15 cellular contexts compared by ENCODE assay signal in the genomic region with DNA sequence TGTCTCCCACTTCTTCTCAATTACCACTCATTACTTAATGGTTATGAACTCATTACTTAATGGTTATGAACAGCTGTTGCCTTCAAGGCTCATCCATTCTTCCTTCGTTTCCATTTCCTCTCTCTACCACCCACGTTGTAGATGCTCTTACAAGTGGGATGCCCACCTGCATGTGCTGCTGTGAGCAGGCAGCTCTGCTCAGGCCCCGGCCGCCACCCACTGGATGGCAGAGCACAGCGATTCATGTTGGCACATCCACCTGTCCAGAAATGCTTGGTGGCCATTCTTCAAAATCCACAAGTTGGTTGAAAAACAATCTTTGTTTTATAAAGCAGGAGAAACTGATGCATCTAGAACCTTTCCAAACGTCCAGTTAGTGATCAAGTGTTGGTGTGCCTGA.
"Had no signal": no experiment of that assay in that cellular context is flagged by ENCODE, and none has a peak within 500 bp of the region (broad histone marks: within the 10 kb centered on the region; RNA-seq: fewer than 3 reads in every experiment).

No MANE protein-coding gene starts in this region.

- H3K4me1 ChIP-seq: SJSA1 had no signal

- H3K4me3 ChIP-seq: psoas muscle, right lobe of liver, SJSA1, thoracic aorta had no signal

- H3K9me3 ChIP-seq: psoas muscle, right lobe of liver, SJSA1, thoracic aorta had no signal

- H3K27ac ChIP-seq: foreskin keratinocyte, psoas muscle, right lobe of liver, SJSA1, thoracic aorta, WERI-Rb-1 had no signal

- ATAC-seq: effector memory CD8-positive, alpha-beta T cell; foreskin keratinocyte; psoas muscle; right lobe of liver had no signal

- H3K27me3 ChIP-seq: foreskin keratinocyte, right lobe of liver, SJSA1 had no signal

- H3K4me3 Mint-ChIP-seq: activated naive CD8-positive, alpha-beta T cell treated with anti-CD3 and anti-CD28 coated beads, Interleukin-2, amount 10 ng/mL, durations not matched to agents 7 days and 5 days; brain; dendritic cell treated with granulocyte-macrophage colony-stimulating factor and Interleukin-4, amounts not matched to agents 40 ng/mL and 50 ng/mL, for 4 days; effector memory CD8-positive, alpha-beta T cell had no signal

- DNase-seq: activated CD4-positive, alpha-beta T cell treated with anti-CD3 and anti-CD28 coated beads for 48 hours; activated CD8-positive, alpha-beta memory T cell treated with anti-CD3 and anti-CD28 coated beads, Interleukin-2, amount 50 U/mL, for 48 hours; activated naive CD8-positive, alpha-beta T cell treated with anti-CD3 and anti-CD28 coated beads, Interleukin-2, amount 10 ng/mL, durations not matched to agents 7 days and 5 days; effector memory CD8-positive, alpha-beta T cell; foreskin keratinocyte; kidney glomerular epithelial cell; mesendoderm; psoas muscle; right lobe of liver; WERI-Rb-1 had no signal

- H3K9me3 Mint-ChIP-seq: activated naive CD8-positive, alpha-beta T cell treated with anti-CD3 and anti-CD28 coated beads, Interleukin-2, amount 10 ng/mL, durations not matched to agents 7 days and 5 days; activated T-helper 1 cell treated with anti-CD3 and anti-CD28 coated beads, Interleukin-12 subunit alpha, Interleukin-12 subunit beta, Interleukin-2, Interleukin-4 antibody, amounts not matched to agents 30 ng/mL and 10 ng/mL and 1 ng/mL, durations not matched to agents 14 hours and 24 hours and 36 hours; brain; dendritic cell treated with granulocyte-macrophage colony-stimulating factor and Interleukin-4, amounts not matched to agents 40 ng/mL and 50 ng/mL, for 4 days; effector memory CD8-positive, alpha-beta T cell had no signal

- H3K27ac Mint-ChIP-seq: activated naive CD8-positive, alpha-beta T cell treated with anti-CD3 and anti-CD28 coated beads, Interleukin-2, amount 10 ng/mL, durations not matched to agents 7 days and 5 days; dendritic cell treated with granulocyte-macrophage colony-stimulating factor and Interleukin-4, amounts not matched to agents 40 ng/mL and 50 ng/mL, for 4 days had no signal

- H3K27me3 Mint-ChIP-seq: activated naive CD8-positive, alpha-beta T cell treated with anti-CD3 and anti-CD28 coated beads, Interleukin-2, amount 10 ng/mL, durations not matched to agents 7 days and 5 days; dendritic cell treated with granulocyte-macrophage colony-stimulating factor and Interleukin-4, amounts not matched to agents 40 ng/mL and 50 ng/mL, for 4 days; effector memory CD8-positive, alpha-beta T cell had no signal
